In the genomic region with DNA sequence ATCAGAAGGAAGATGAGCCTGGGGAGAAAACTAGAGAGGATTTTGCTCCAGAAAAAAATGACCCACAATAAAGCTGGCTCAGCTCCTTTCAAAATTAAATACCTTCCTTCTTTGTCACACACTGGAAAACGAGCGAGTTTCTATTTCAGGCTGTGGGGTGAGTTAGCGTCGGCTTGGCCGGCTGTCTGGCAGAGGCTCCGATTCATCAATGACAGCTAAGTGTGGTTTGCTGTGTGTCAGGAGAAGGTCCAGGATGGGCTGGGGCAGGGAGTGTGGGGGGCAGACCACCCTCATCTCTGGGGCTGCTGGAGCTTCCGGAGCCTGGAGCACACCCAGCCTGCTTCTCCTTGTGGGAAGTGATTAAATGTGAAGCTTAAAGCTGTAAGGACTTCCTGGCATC, we compare ENCODE assay signal across 8 cellular contexts.
DNase-seq lines count a peak whose midpoint lies in the region; ATAC-seq and TF ChIP-seq lines count a peak whose summit lies in the region.

No MANE protein-coding gene starts in this region.

- H4K20me1 ChIP-seq in MM.1S (ENCODE audit: insufficient read depth, low read length): no peaks in the 10 kb centered on the region

- no peaks in the 10 kb centered on the region for H3K79me2 ChIP-seq in MM.1S (ENCODE audit: low read length)

- no peaks in the 10 kb centered on the region for H3K36me3 ChIP-seq in MM.1S (replicated peaks; ENCODE audit: insufficient read depth, low read length)
- no peaks in the 10 kb centered on the region for H3K36me3 ChIP-seq in mucosa of descending colon (ENCODE audit: low read depth)

- no peaks in the 10 kb centered on the region for H3F3A ChIP-seq in MM.1S (ENCODE audit: insufficient read depth, low read length)

- H3K4me3 ChIP-seq in MM.1S (ENCODE audit: low read length) (no peak overlapping the region), mucosa of descending colon (no peak overlapping the region)

- in situ Hi-C loops in ACHN (cut with HindIII; ENCODE audit: low pct_ligation_motif_present, low pct_unique_long_range_greater_than_20kb, low sequenced_read_pairs): no loop called here

- no peak overlapping the region for H2AFZ ChIP-seq in MM.1S (ENCODE audit: low read length)

- H3K27me3 ChIP-seq in MM.1S (replicated peaks; ENCODE audit: insufficient read depth, low read length): no peaks in the 10 kb centered on the region; the same call in 1 of the 2 replicates

- H3K9ac ChIP-seq in MM.1S (ENCODE audit: low read length): no peak overlapping the region

- peaks cover 29% of the 10 kb centered on the region for H3K27me3 Mint-ChIP-seq in dendritic cell treated with granulocyte-macrophage colony-stimulating factor and Interleukin-4, amounts not matched to agents 40 ng/mL and 50 ng/mL, for 4 days

- H3K4me1 ChIP-seq in MM.1S (ENCODE audit: low read length) (no peaks in the 10 kb centered on the region), mucosa of descending colon (ENCODE audit: low read depth) (no peaks in the 10 kb centered on the region)

- H3K36me3 Mint-ChIP-seq in dendritic cell treated with granulocyte-macrophage colony-stimulating factor and Interleukin-4, amounts not matched to agents 40 ng/mL and 50 ng/mL, for 4 days (ENCODE audit: low read depth): no peaks in the 10 kb centered on the region

- peak overlapping the region; percentile 83 for H3K27ac Mint-ChIP-seq in dendritic cell treated with granulocyte-macrophage colony-stimulating factor and Interleukin-4, amounts not matched to agents 40 ng/mL and 50 ng/mL, for 4 days

- H3K9me3 ChIP-seq in MM.1S (replicated peaks; ENCODE audit: insufficient read depth, low read length) (no peaks in the 10 kb centered on the region), mucosa of descending colon (no peaks in the 10 kb centered on the region)

- H3K4me3 Mint-ChIP-seq in dendritic cell treated with granulocyte-macrophage colony-stimulating factor and Interleukin-4, amounts not matched to agents 40 ng/mL and 50 ng/mL, for 4 days: peak overlapping the region; percentile 86

- TF ChIP-seq CTCF in MM.1S (IDR thresholded peaks at IDR 0.05; ENCODE audit: low read length) (no peak), mucosa of descending colon (IDR thresholded peaks at IDR 0.05) (no peak)

- H3K9me3 Mint-ChIP-seq in dendritic cell treated with granulocyte-macrophage colony-stimulating factor and Interleukin-4, amounts not matched to agents 40 ng/mL and 50 ng/mL, for 4 days: peaks cover 12% of the 10 kb centered on the region

- no peak overlapping the region for H3K27ac ChIP-seq in MM.1S (ENCODE audit: low read length)

- intact Hi-C loops in dendritic cell treated with granulocyte-macrophage colony-stimulating factor and Interleukin-4, amounts not matched to agents 40 ng/mL and 50 ng/mL, for 4 days (cut with micrococcal nuclease): no loop called here
- intact Hi-C loops in mucosa of descending colon (cut with DNase I, micrococcal nuclease): no loop called here

- ATAC-seq in mucosa of descending colon: peak; percentile 60

- H3K4me2 ChIP-seq in MM.1S (ENCODE audit: low read depth, low read length): peak overlapping the region; percentile 7; the same call in 1 of the 2 replicates

- H3K4me1 Mint-ChIP-seq in dendritic cell treated with granulocyte-macrophage colony-stimulating factor and Interleukin-4, amounts not matched to agents 40 ng/mL and 50 ng/mL, for 4 days (ENCODE audit: low read depth): peaks cover 27% of the 10 kb centered on the region

- peak; percentile 49 for DNase-seq in ACHN
- DNase-seq in MM.1S: no peak
- peak; percentile 58 to 70 (median 61) for DNase-seq in mucosa of descending colon
- DNase-seq in NCI-H446 (lab: John Stamatoyannopoulos, UW): no peak
- no peak for DNase-seq in stimulated activated CD4-positive, alpha-beta T cell treated with anti-CD3 and anti-CD28 coated beads, Interleukin-4, amount 100 ng/mL, for 4 hours
- DNase-seq in DMS53 treated with DMSO at 0.1 percent for 48 hours (lab: John Stamatoyannopoulos, UW; ENCODE audit: unreplicated experiment): no peak
- no peak for DNase-seq in NCI-H446 treated with DMSO at 0.1 percent for 48 hours (lab: John Stamatoyannopoulos, UW)

- H3K9me2 ChIP-seq in MM.1S (replicated peaks; ENCODE audit: insufficient read depth, low read length): no peaks in the 10 kb centered on the region

Comparison
In these comparisons a context has a peak if more than half of its experiments do, and no peak if none do; other contexts are left out.
1. DNase-seq: peak in ACHN (single experiment) and mucosa of descending colon (3 of 3); none in MM.1S (single experiment), NCI-H446 (0 of 2), stimulated activated CD4-positive, alpha-beta T cell treated with anti-CD3 and anti-CD28 coated beads, Interleukin-4, amount 100 ng/mL, for 4 hours (0 of 2), DMS53 treated with DMSO at 0.1 percent for 48 hours (single experiment) and NCI-H446 treated with DMSO at 0.1 percent for 48 hours (single experiment).